ENCODE assay signal across 8 cellular contexts in genomic region chr1:223727541-223727940, GRCh38. TPM values are rescaled to one million over a fixed set of nuclear protein-coding genes. Genes with fewer than 3 reads are reported as not detected.
DNase-seq lines count a peak whose midpoint lies in the region; ATAC-seq, FAIRE-seq and TF ChIP-seq lines count a peak whose summit lies in the region.
"Had no signal": no experiment of that assay in that cellular context is flagged by ENCODE, and none has a peak within 500 bp of the region (broad histone marks: within the 10 kb centered on the region; RNA-seq: fewer than 3 reads in every experiment).

No MANE protein-coding gene starts in this region.

- peak overlapping the region; percentile 99 for H3K4me2 ChIP-seq in KMS-11
- peak overlapping the region; percentile 78 for H3K4me2 ChIP-seq in astrocyte (ENCODE audit: low read length)

- no peaks in the 10 kb centered on the region for H3K27me3 ChIP-seq in KMS-11 (ENCODE audit: insufficient read depth, low read depth)
- no peaks in the 10 kb centered on the region for H3K27me3 ChIP-seq in astrocyte (ENCODE audit: insufficient read depth, low read length)

- peak overlapping the region; percentile 72 for H3K4me3 Mint-ChIP-seq in astrocyte (ENCODE audit: unreplicated experiment)
- H3K4me3 Mint-ChIP-seq in stimulated activated naive B cell treated with anti-CD40 and anti-IgM and Interleukin-4, amounts not matched to agents 10 μg/mL and 1 μg/mL and 100 μg/mL, for 72 hours: no peak overlapping the region

- peaks cover 65% of the 10 kb centered on the region for H3K4me1 Mint-ChIP-seq in astrocyte (ENCODE audit: low read depth, unreplicated experiment)
- H3K4me1 Mint-ChIP-seq in stimulated activated naive B cell treated with anti-CD40 and anti-IgM and Interleukin-4, amounts not matched to agents 10 μg/mL and 1 μg/mL and 100 μg/mL, for 72 hours: peaks cover 43 to 44% of the 10 kb centered on the region in 2 donors

- H3K9ac ChIP-seq in KMS-11 (no peak overlapping the region), astrocyte (ENCODE audit: low read length) (peak overlapping the region; percentile 68)

- no peaks in the 10 kb centered on the region for H3K9me3 Mint-ChIP-seq in astrocyte (ENCODE audit: unreplicated experiment)
- H3K9me3 Mint-ChIP-seq in stimulated activated naive B cell treated with anti-CD40 and anti-IgM and Interleukin-4, amounts not matched to agents 10 μg/mL and 1 μg/mL and 100 μg/mL, for 72 hours: no peaks in the 10 kb centered on the region

- H3K27me3 Mint-ChIP-seq in astrocyte (ENCODE audit: low read depth, unreplicated experiment): no peaks in the 10 kb centered on the region
- no peaks in the 10 kb centered on the region for H3K27me3 Mint-ChIP-seq in stimulated activated naive B cell treated with anti-CD40 and anti-IgM and Interleukin-4, amounts not matched to agents 10 μg/mL and 1 μg/mL and 100 μg/mL, for 72 hours

- TF ChIP-seq CTCF in KMS-11 (conservative IDR thresholded peaks at IDR 0.05; ENCODE audit: low read depth, low read length): no peak
- TF ChIP-seq CTCF in astrocyte (IDR thresholded peaks at IDR 0.05; ENCODE audit: insufficient read depth, low read depth, low read length): no peak

- H3K36me3 Mint-ChIP-seq in astrocyte (ENCODE audit: low read depth, unreplicated experiment): peaks cover 44% of the 10 kb centered on the region
- peaks cover 4 to 9% of the 10 kb centered on the region in 2 donors for H3K36me3 Mint-ChIP-seq in stimulated activated naive B cell treated with anti-CD40 and anti-IgM and Interleukin-4, amounts not matched to agents 10 μg/mL and 1 μg/mL and 100 μg/mL, for 72 hours

- no peaks in the 10 kb centered on the region for H4K20me1 ChIP-seq in KMS-11 (ENCODE audit: insufficient read depth)
- H4K20me1 ChIP-seq in astrocyte (ENCODE audit: insufficient read depth, low read length): peaks cover 86% of the 10 kb centered on the region

- H3K36me3 ChIP-seq in KMS-11 (ENCODE audit: insufficient read depth) (no peaks in the 10 kb centered on the region), astrocyte (ENCODE audit: insufficient read depth, low read length) (peaks cover 30% of the 10 kb centered on the region)

- peaks cover 22% of the 10 kb centered on the region for H3K4me1 ChIP-seq in KMS-11 (ENCODE audit: low read depth, poor library complexity, severe bottlenecking)
- H3K4me1 ChIP-seq in astrocyte (ENCODE audit: insufficient read depth, low read length): peaks cover 65% of the 10 kb centered on the region

- no peaks in the 10 kb centered on the region for H3K9me3 ChIP-seq in astrocyte (ENCODE audit: insufficient read depth, low read depth, low read length)

- H3K79me2 ChIP-seq in KMS-11 (ENCODE audit: insufficient read depth, low read depth) (0 out of 2 replicates have a peak, but pooled peaks cover 12% of the 10 kb centered on the region), astrocyte (ENCODE audit: insufficient read depth, low read length) (peaks cover 98% of the 10 kb centered on the region)

- H3K27ac ChIP-seq in KMS-11 (peak overlapping the region; percentile 82; the same call in 1 of the 2 replicates), astrocyte (ENCODE audit: low read depth, low read length) (peak overlapping the region; percentile 83), substantia nigra (ENCODE audit: low read depth, low read length, poor library complexity, severe bottlenecking) (peak overlapping the region; percentile 30)

- ATAC-seq in stimulated activated naive B cell treated with anti-CD40 and anti-IgM and Interleukin-4, amounts not matched to agents 10 μg/mL and 1 μg/mL and 100 μg/mL, for 72 hours (replicated peaks): no peak
- ATAC-seq in GM21390 (IDR thresholded peaks at IDR 0.05; ENCODE audit: unreplicated experiment) (no peak), HG02798 (IDR thresholded peaks at IDR 0.05; ENCODE audit: poor library complexity, unreplicated experiment) (no peak)

- H2AFZ ChIP-seq in KMS-11 (ENCODE audit: low read depth): no peak overlapping the region
- no peak overlapping the region for H2AFZ ChIP-seq in astrocyte (ENCODE audit: low read depth, low read length)

- DNase-seq in astrocyte (ENCODE audit: low read depth) (peak; percentile 81), left kidney (ENCODE audit: low read depth, low spot score) (peak; percentile 77), substantia nigra (lab: John Stamatoyannopoulos, UW) (no peak)
- no peak for DNase-seq in stimulated activated naive B cell treated with anti-CD40 and anti-IgM and Interleukin-4, amounts not matched to agents 10 μg/mL and 1 μg/mL and 100 μg/mL, for 72 hours
- DNase-seq: activated naive CD4-positive, alpha-beta T cell treated with Interleukin-2 at 50 U/mL for 16 hours had no signal

- peak overlapping the region; percentile 97 for H3K27ac Mint-ChIP-seq in astrocyte (ENCODE audit: unreplicated experiment)
- no peak overlapping the region for H3K27ac Mint-ChIP-seq in stimulated activated naive B cell treated with anti-CD40 and anti-IgM and Interleukin-4, amounts not matched to agents 10 μg/mL and 1 μg/mL and 100 μg/mL, for 72 hours

- FAIRE-seq in astrocyte (lab: Jason Lieb, UNC): no peak

- H3K4me3 ChIP-seq in KMS-11 (IDR thresholded peaks at IDR 0.05; ENCODE audit: insufficient read depth, low read depth, low read length): peak overlapping the region; percentile 82
- H3K4me3 ChIP-seq in astrocyte (ENCODE audit: insufficient read depth, low read depth, low read length): no peak overlapping the region

RNA-seq across cellular contexts. Expression of gene CAPN2, which starts 15.2 kb away (rescaled TPM):
- 340 and 391 TPM in 2 replicates for total RNA-seq in astrocyte

Comparison
In these comparisons a context has a peak if more than half of its experiments do, and no peak if none do; other contexts are left out.
1. H3K27ac ChIP-seq: peak in every context shown above with its lines; median percentile 83 in astrocyte; 82 in KMS-11; 30 in substantia nigra.
2. DNase-seq: peak in astrocyte (single experiment) and left kidney (single experiment); none in substantia nigra (0 of 49) and stimulated activated naive B cell treated with anti-CD40 and anti-IgM and Interleukin-4, amounts not matched to agents 10 μg/mL and 1 μg/mL and 100 μg/mL, for 72 hours (single experiment).